9 cellular contexts compared by ENCODE assay signal in genomic region chr13:114124921-114125320, GRCh38. TPM values are rescaled to one million over a fixed set of nuclear protein-coding genes. Genes with fewer than 3 reads are reported as not detected.
DNase-seq lines count a peak whose midpoint lies in the region; ATAC-seq and TF ChIP-seq lines count a peak whose summit lies in the region.
"Had no signal": no experiment of that assay in that cellular context is flagged by ENCODE, and none has a peak within 500 bp of the region (broad histone marks: within the 10 kb centered on the region; RNA-seq: fewer than 3 reads in every experiment).

No MANE protein-coding gene starts in this region.

- DNase-seq in EL (peak; percentile 77), T-cell (peak in 33 of 34 experiments; percentile 50 to 88 (median 69)), progenitor cell of endocrine pancreas (ENCODE audit: low spot score, unreplicated experiment) (no peak), SIG-M5 treated with dmso at 0.1 percent for 504 hours (lab: John Stamatoyannopoulos, UW; ENCODE audit: unreplicated experiment) (no peak), DMS153 (lab: John Stamatoyannopoulos, UW) (no peak), NCI-H2196 treated with DMSO at 0.1 percent for 48 hours (lab: John Stamatoyannopoulos, UW; ENCODE audit: unreplicated experiment) (no peak)
- DNase-seq in activated naive CD8-positive, alpha-beta T cell treated with anti-CD3 and anti-CD28 coated beads, Interleukin-2, amount 50 U/mL, for 24 hours: peak; percentile 73

- TF ChIP-seq CTCF in progenitor cell of endocrine pancreas (IDR thresholded peaks at IDR 0.05; ENCODE audit: unreplicated experiment): no peak

- H3K27me3 Mint-ChIP-seq in T-cell (no peaks in the 10 kb centered on the region), progenitor cell of endocrine pancreas (peaks cover 24% of the 10 kb centered on the region)
- no peaks in the 10 kb centered on the region for H3K27me3 Mint-ChIP-seq in activated naive CD8-positive, alpha-beta T cell treated with anti-CD3 and anti-CD28 coated beads, Interleukin-2, amount 50 U/mL, for 24 hours

- H3K27ac Mint-ChIP-seq in T-cell: peak overlapping the region; percentile 90 to 95
- peak overlapping the region; percentile 68 for H3K27ac Mint-ChIP-seq in activated naive CD8-positive, alpha-beta T cell treated with anti-CD3 and anti-CD28 coated beads, Interleukin-2, amount 50 U/mL, for 24 hours
- peak overlapping the region; percentile 9 for H3K27ac Mint-ChIP-seq in progenitor cell of endocrine pancreas

- H3K36me3 Mint-ChIP-seq in T-cell (peaks cover 33% of the 10 kb centered on the region), progenitor cell of endocrine pancreas (ENCODE audit: insufficient read depth) (no peaks in the 10 kb centered on the region)
- peaks cover 18% of the 10 kb centered on the region for H3K36me3 Mint-ChIP-seq in activated naive CD8-positive, alpha-beta T cell treated with anti-CD3 and anti-CD28 coated beads, Interleukin-2, amount 50 U/mL, for 24 hours (ENCODE audit: low read depth)

- CTCF ChIA-PET in T-cell (lab: Charles Lee): no interaction called here

- H3K4me1 Mint-ChIP-seq in T-cell (peaks cover 84 to 91% (median 89%) of the 10 kb centered on the region in 3 donors), progenitor cell of endocrine pancreas (ENCODE audit: low read depth) (peaks cover 14% of the 10 kb centered on the region)
- H3K4me1 Mint-ChIP-seq in activated naive CD8-positive, alpha-beta T cell treated with anti-CD3 and anti-CD28 coated beads, Interleukin-2, amount 50 U/mL, for 24 hours: peaks cover 88% of the 10 kb centered on the region

- H3K9me3 Mint-ChIP-seq in T-cell (peaks cover 0 to 3% (median 0%) of the 10 kb centered on the region in 3 donors), progenitor cell of endocrine pancreas (ENCODE audit: low read depth) (no peaks in the 10 kb centered on the region)
- H3K9me3 Mint-ChIP-seq in activated naive CD8-positive, alpha-beta T cell treated with anti-CD3 and anti-CD28 coated beads, Interleukin-2, amount 50 U/mL, for 24 hours: peaks cover 4% of the 10 kb centered on the region

- peak; percentile 41 to 67 (median 54) for ATAC-seq in T-cell (replicated peaks in 1 of 4)
- ATAC-seq in activated naive CD8-positive, alpha-beta T cell treated with anti-CD3 and anti-CD28 coated beads, Interleukin-2, amount 50 U/mL, for 24 hours: peak; percentile 56
- no peak for ATAC-seq in GM19395 (IDR thresholded peaks at IDR 0.05; ENCODE audit: unreplicated experiment)

- H3K4me3 Mint-ChIP-seq in T-cell (peak overlapping the region; percentile 59 to 74 (median 71)), progenitor cell of endocrine pancreas (ENCODE audit: low read depth) (no peak overlapping the region)
- H3K4me3 Mint-ChIP-seq in activated naive CD8-positive, alpha-beta T cell treated with anti-CD3 and anti-CD28 coated beads, Interleukin-2, amount 50 U/mL, for 24 hours: peak overlapping the region; percentile 10

- POLR2A ChIA-PET in T-cell (lab: Charles Lee): no interaction called here

RNA-seq across cellular contexts. Expression of gene RASA3, which starts 7.5 kb away (rescaled TPM):
- total RNA-seq in T-cell: 100 to 1,000 TPM; 223 to 267 (median 238) TPM
- total RNA-seq in progenitor cell of endocrine pancreas: 6.3 and 7.6 TPM in 2 replicates

RNA-seq across cellular contexts. Expression of gene CFAP97D2, which starts 54.1 kb away (rescaled TPM):
- total RNA-seq in T-cell (1 to 10 TPM in 3 of 5 donors, under 1 TPM in 2; 0.92 to 4.5 (median 2.6) TPM), progenitor cell of endocrine pancreas (not detected in 2 replicates)
- total RNA-seq: NCI-H460 had no signal

Comparison
In these comparisons a context has a peak if more than half of its experiments do, and no peak if none do; other contexts are left out.
1. DNase-seq: peak in EL (single experiment), T-cell (33 of 34) and activated naive CD8-positive, alpha-beta T cell treated with anti-CD3 and anti-CD28 coated beads, Interleukin-2, amount 50 U/mL, for 24 hours (single experiment); none in progenitor cell of endocrine pancreas (single experiment), SIG-M5 treated with dmso at 0.1 percent for 504 hours (single experiment), DMS153 (single experiment) and NCI-H2196 treated with DMSO at 0.1 percent for 48 hours (single experiment).
2. H3K27ac Mint-ChIP-seq: peak in every context shown above with its lines; median percentile 92 in T-cell; 68 in activated naive CD8-positive, alpha-beta T cell treated with anti-CD3 and anti-CD28 coated beads, Interleukin-2, amount 50 U/mL, for 24 hours; 9 in progenitor cell of endocrine pancreas.
3. RNA of gene RASA3, which starts 7.5 kb away (total RNA-seq): 223 to 267 TPM in T-cell; 6.3 to 7.6 TPM in progenitor cell of endocrine pancreas; every median in the first group is over 10 times any median in the second.